Comparison of ENCODE assay signal across 14 cellular contexts in the genomic region with DNA sequence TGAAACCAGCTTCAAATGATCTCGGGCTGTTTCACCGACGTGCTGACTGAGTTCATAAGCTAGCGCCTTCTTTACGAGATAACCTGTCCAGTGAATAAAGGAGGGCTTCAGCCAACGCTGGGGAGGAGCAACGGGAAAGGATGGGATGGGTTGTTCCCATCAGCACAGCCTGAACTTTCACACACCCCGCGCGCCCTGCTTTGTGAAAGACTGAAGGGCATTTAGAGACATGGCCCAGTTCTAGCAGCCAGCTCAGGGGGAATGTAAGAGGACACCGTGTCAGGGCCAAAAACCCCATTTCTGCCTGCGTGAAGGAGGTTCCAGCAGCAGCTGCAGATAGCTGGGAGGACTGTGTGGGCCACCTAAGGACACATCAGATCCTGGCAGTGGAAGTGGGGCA.
"Had no signal": no experiment of that assay in that cellular context is flagged by ENCODE, and none has a peak within 500 bp of the region (broad histone marks: within the 10 kb centered on the region; RNA-seq: fewer than 3 reads in every experiment).

No MANE protein-coding gene starts in this region.

- DNase-seq: activated CD4-positive, CD25-positive, alpha-beta regulatory T cell; activated effector memory CD4-positive, alpha-beta T cell treated with Interleukin-2 at 50 U/mL for 16 hours; activated T-cell treated with anti-CD3 and anti-CD28 coated beads, Interleukin-2, amount 50 U/mL, for 1 hour; amniotic stem cell; body of pancreas; erythroblast; glutamatergic neuron; left lung; sigmoid colon; stimulated activated CD4-positive, alpha-beta T cell treated with anti-CD3 and anti-CD28 coated beads, Interleukin-12 subunit alpha, Interleukin-12 subunit beta, amount 100 ng/mL, for 4 hours; stimulated activated naive CD4-positive, alpha-beta T cell had no signal

- H3K9me3 Mint-ChIP-seq: activated naive CD4-positive, alpha-beta T cell treated with anti-CD3 and anti-CD28 coated beads, Interleukin-2, amount 50 U/mL, for 72 hours; central memory CD8-positive, alpha-beta T cell had no signal

- H3K27ac Mint-ChIP-seq: activated naive CD4-positive, alpha-beta T cell treated with anti-CD3 and anti-CD28 coated beads, Interleukin-2, amount 50 U/mL, for 72 hours had no signal

- H3K4me1 Mint-ChIP-seq: central memory CD8-positive, alpha-beta T cell had no signal

- H3K27me3 Mint-ChIP-seq: central memory CD8-positive, alpha-beta T cell had no signal

- H3K4me1 ChIP-seq: body of pancreas, sigmoid colon had no signal

- H3K36me3 Mint-ChIP-seq: activated naive CD4-positive, alpha-beta T cell treated with anti-CD3 and anti-CD28 coated beads, Interleukin-2, amount 50 U/mL, for 72 hours had no signal

- H3K4me3 ChIP-seq: body of pancreas, left lung, sigmoid colon had no signal

- ATAC-seq: activated naive CD4-positive, alpha-beta T cell treated with anti-CD3 and anti-CD28 coated beads, Interleukin-2, amount 50 U/mL, for 72 hours; body of pancreas; left lung had no signal

- H3K4me3 Mint-ChIP-seq: central memory CD8-positive, alpha-beta T cell had no signal

- H3K36me3 ChIP-seq: left lung, neutrophil, sigmoid colon had no signal

- H3K9me3 ChIP-seq: body of pancreas, left lung, neutrophil, sigmoid colon had no signal

- H3K27me3 ChIP-seq: body of pancreas, left lung, neutrophil, sigmoid colon had no signal

- H3K27ac ChIP-seq: body of pancreas, left lung, neutrophil, sigmoid colon had no signal
